ENCODE assay signal across 8 cellular contexts in the genomic region with DNA sequence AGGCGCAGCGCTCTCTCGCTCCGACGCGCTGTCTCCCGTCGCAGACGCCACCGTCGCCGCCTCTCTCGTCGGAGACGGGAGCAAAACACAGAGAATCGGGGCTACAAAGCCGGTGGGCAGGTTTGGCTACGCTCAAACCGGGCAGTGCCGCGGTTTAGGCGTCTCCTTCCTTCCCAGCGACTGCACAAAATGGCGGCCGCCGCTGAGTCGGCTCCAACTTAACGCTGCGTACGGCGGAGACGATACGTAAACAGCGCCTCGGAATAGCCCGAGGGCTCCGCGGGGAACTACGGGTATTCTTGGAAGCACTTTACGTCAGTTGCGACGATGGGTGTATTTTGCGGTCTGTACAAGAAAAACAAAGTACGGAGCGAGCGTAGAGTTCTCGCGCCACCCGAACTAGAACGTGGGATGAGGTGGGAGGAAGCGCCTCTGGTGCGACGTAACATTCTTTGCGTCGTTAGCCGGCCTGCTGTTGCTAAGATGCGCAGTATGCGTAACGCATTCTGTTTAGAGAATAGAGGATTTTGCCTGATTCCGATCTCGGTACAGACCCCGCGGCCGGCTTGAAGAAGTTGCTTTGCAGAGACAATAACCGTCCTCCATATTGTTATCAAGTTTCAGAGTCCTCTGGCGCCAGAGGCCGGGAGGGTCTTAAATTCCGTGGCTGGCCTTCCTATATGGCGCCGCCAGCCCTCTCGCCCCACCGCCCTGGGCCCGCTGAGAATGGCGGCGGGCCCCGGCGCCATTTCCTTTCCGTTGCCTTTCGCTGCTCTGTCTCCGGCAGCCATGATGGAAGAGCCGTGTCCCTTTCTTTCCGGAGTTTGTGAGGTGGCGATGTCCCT. TPM values are rescaled to one million over a fixed set of nuclear protein-coding genes. Genes with fewer than 3 reads are reported as not detected.
DNase-seq lines count a peak whose midpoint lies in the region; ATAC-seq and TF ChIP-seq lines count a peak whose summit lies in the region.

DDX17 (minus strand) TSS at position 194 of the 845 bp plus-strand sequence.

- peaks cover 39% of the 10 kb centered on the region for H4K20me1 ChIP-seq in SK-N-SH (ENCODE audit: insufficient read depth)

- no peaks in the 10 kb centered on the region for H3F3A ChIP-seq in SK-N-SH (replicated peaks; ENCODE audit: insufficient read depth)

- H3K27me3 ChIP-seq in SK-N-SH (ENCODE audit: insufficient read depth), result no peaks in the 10 kb centered on the region

- H3K4me1 ChIP-seq in SK-N-SH (ENCODE audit: control insufficient read depth in 1 of 2, insufficient read depth in 2 of 2, low read depth in 1 of 2, low read length in 1 of 2), result peaks cover 2 to 9% of the 10 kb centered on the region in 2 experiments; a peak in 3 of 4 replicates

- CTCF ChIA-PET in SK-N-SH (lab: Yijun Ruan, JAX), result no interaction called here

- peak within 1 kb of the TSS; percentile 78 for H3K4me2 ChIP-seq in SK-N-SH

- TF ChIP-seq CTCF in SK-N-SH (IDR thresholded peaks at IDR 0.05), result no peak

- no peaks in the 10 kb centered on the region for H3K9me2 ChIP-seq in SK-N-SH

- no peaks in the 10 kb centered on the region for H3K9me3 ChIP-seq in SK-N-SH

- H3K9ac ChIP-seq in SK-N-SH, result peak within 1 kb of the TSS; percentile 98

- H3K4me3 ChIP-seq in SK-N-SH (ENCODE audit: low read depth in 2 of 2, low read length in 1 of 2), result peak within 1 kb of the TSS; percentile 67 to 73

- DNase-seq in GM04504 (ENCODE audit: low read depth) (peak; percentile 92), NCI-H1048 (lab: John Stamatoyannopoulos, UW) (peak; percentile 95), SK-N-SH (peak; percentile 86), germinal center (ENCODE audit: low spot score) (peak; percentile 93), non-pigmented ciliary epithelial cell (ENCODE audit: low read depth) (peak; percentile 70), superior temporal gyrus (ENCODE audit: extremely low spot score) (peak; percentile 100)
- DNase-seq in activated naive CD4-positive, alpha-beta T cell treated with anti-CD3 and anti-CD28 coated beads, Interleukin-2, amount 50 U/mL, for 16 hours, result peak; percentile 86

- WGBS in SK-N-SH (ENCODE audit: low lambda C conversion rate), result 0% methylated on average over 13 of the region's 83 CpGs

- H3K36me3 ChIP-seq in SK-N-SH (replicated peaks in 1 of 2; ENCODE audit: control insufficient read depth in 1 of 2, insufficient read depth in 2 of 2, low read length in 1 of 2), result peaks cover 3 to 8% of the 10 kb centered on the region in 2 experiments

- H2AFZ ChIP-seq in SK-N-SH (ENCODE audit: low read depth), result peak within 1 kb of the TSS; percentile 92; the same call in 1 of the 2 replicates

- peak within 1 kb of the TSS; percentile 91 to 96 for H3K27ac ChIP-seq in SK-N-SH (ENCODE audit: low read depth in 2 of 2, low read length in 1 of 2)

- POLR2A ChIA-PET in SK-N-SH (lab: Yijun Ruan, JAX), result no interaction called here

- no peak for TF ChIP-seq RAD21 in SK-N-SH (IDR thresholded peaks at IDR 0.05; ENCODE audit: low read length)

- H3K79me2 ChIP-seq in SK-N-SH (ENCODE audit: insufficient read depth), result peaks cover 47% of the 10 kb centered on the region

- TF ChIP-seq EP300 in SK-N-SH (IDR thresholded peaks at IDR 0.05; ENCODE audit: borderline replicate concordance in 1 of 2, low read depth in 1 of 2, low read length in 1 of 2), result no peak

- ATAC-seq in HG02571 (IDR thresholded peaks at IDR 0.05; ENCODE audit: unreplicated experiment), result peak; percentile 77

TF ChIP-seq in SK-N-SH, 30 proteins besides CTCF, POLR2A, EP300 and RAD21:
- peak; percentile 71; the same call in 1 of the 2 replicates for TF ChIP-seq TAF1 (IDR thresholded peaks at IDR 0.05; ENCODE audit: borderline replicate concordance, low read depth, low read length)
- TF ChIP-seq RCOR1 (IDR thresholded peaks at IDR 0.05; ENCODE audit: low read length), result 0 out of 2 replicates have a peak, but pooled peaks have one; percentile 22
- TF ChIP-seq FOXM1 (IDR thresholded peaks at IDR 0.05; ENCODE audit: low read depth), result no peak
- TF ChIP-seq, protein P1, sequence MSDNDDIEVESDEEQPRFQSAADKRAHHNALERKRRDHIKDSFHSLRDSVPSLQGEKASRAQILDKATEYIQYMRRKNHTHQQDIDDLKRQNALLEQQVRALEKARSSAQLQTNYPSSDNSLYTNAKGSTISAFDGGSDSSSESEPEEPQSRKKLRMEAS (IDR thresholded peaks at IDR 0.05; ENCODE audit: low read depth), result no peak
- TF ChIP-seq YY1 (IDR thresholded peaks at IDR 0.05; ENCODE audit: low read depth), result peak; percentile 86
- no peak for TF ChIP-seq ZBTB33 (IDR thresholded peaks at IDR 0.05; ENCODE audit: borderline replicate concordance, low read depth)
- peak; percentile 58 for TF ChIP-seq POLR2AphosphoS5 (IDR thresholded peaks at IDR 0.05; ENCODE audit: low read depth, low read length)

RNA-seq across cellular contexts. Expression of gene DDX17, which starts in this region (rescaled TPM):
- 111 and 178 TPM in 2 replicates for polyA plus RNA-seq in SK-N-SH (2012; rRNA removed)
- 76.6 and 90.6 TPM in 2 replicates for polyA plus RNA-seq in SK-N-SH (2012; cell fraction: cytosol; rRNA removed)
- 338 and 400 TPM in 2 replicates for polyA plus RNA-seq in SK-N-SH (2012; cell fraction: nucleus; rRNA removed)

Comparison
In these comparisons a context has a peak if more than half of its experiments do, and no peak if none do; other contexts are left out.
1. Peak in every context shown above with its lines: DNase-seq, ATAC-seq, H3K4me3 ChIP-seq and H3K27ac ChIP-seq.